21 cellular contexts compared by ENCODE assay signal in the genomic region with DNA sequence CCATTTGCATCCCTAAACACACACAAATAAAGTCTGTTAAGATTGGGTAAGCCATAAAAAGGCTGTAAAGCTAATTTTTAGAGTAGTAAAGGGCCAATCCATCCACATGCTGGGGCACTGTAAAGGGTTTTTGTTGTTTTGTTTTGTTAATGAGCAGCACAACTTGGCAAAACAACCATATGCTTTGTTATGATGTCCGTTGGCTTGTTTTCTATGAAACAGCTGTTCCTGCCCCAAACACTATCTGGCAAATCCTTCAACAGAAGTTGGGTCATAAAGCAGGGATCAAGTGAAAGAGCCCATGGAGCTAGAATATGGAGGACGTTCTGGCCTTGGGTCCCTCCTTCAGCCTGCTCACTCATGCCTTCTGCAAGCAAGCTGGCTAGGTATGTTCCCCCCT.
DNase-seq lines count a peak whose midpoint lies in the region; ATAC-seq lines count a peak whose summit lies in the region.
"Had no signal": no experiment of that assay in that cellular context is flagged by ENCODE, and none has a peak within 500 bp of the region (broad histone marks: within the 10 kb centered on the region; RNA-seq: fewer than 3 reads in every experiment).

No MANE protein-coding gene starts in this region.

- H3K27ac ChIP-seq in cingulate gyrus (ENCODE audit: low read depth, low read length) (peak overlapping the region; percentile 13), temporal lobe (ENCODE audit: low read depth, low read length) (peak overlapping the region; percentile 44)
- H3K27ac ChIP-seq: BLaER1, KMS-11, PC-9, RWPE1, SK-N-MC had no signal

- no peak for ATAC-seq in HG02970 (IDR thresholded peaks at IDR 0.05; ENCODE audit: low FRiP score, unreplicated experiment)

- DNase-seq in LHCN-M2 (ENCODE audit: low read depth) (peak; percentile 42), globus pallidus (ENCODE audit: low spot score) (peak; percentile 74), cerebellum (ENCODE audit: low spot score) (no peak), NCI-H1436 treated with DMSO at 0.1 percent for 48 hours (lab: John Stamatoyannopoulos, UW) (no peak)
- DNase-seq: CD4-positive, alpha-beta T cell; COR-L47; DMS79; IMR-90; NCI-H1694 treated with DMSO at 0.1 percent for 48 hours; NCI-H226; NCI-H510A treated with DMSO at 0.1 percent for 48 hours; NCI-H748 treated with DMSO at 0.1 percent for 48 hours; PC-9; SHP77 treated with DMSO at 0.1 percent for 48 hours had no signal

Comparison
In these comparisons a context has a peak if more than half of its experiments do, and no peak if none do; other contexts are left out.
1. DNase-seq: peak in LHCN-M2 (single experiment) and globus pallidus (single experiment); none in cerebellum (single experiment) and NCI-H1436 treated with DMSO at 0.1 percent for 48 hours (single experiment).